24 cellular contexts compared by ENCODE assay signal in genomic region chrX:129450123-129450522, GRCh38.
"Had no signal": no experiment of that assay in that cellular context is flagged by ENCODE, and none has a peak within 500 bp of the region (broad histone marks: within the 10 kb centered on the region; RNA-seq: fewer than 3 reads in every experiment).

No MANE protein-coding gene starts in this region.

- H3K9me3 ChIP-seq: esophagus muscularis mucosa, gastroesophageal sphincter, heart left ventricle, left lung, lower lobe of right lung, mucosa of descending colon had no signal

- H3K4me1 ChIP-seq: esophagus muscularis mucosa, foreskin keratinocyte, gastroesophageal sphincter, heart left ventricle, left lung, lower lobe of right lung had no signal

- H3K79me2 ChIP-seq: hepatocyte had no signal

- H3K27ac ChIP-seq: coronary artery, dorsolateral prefrontal cortex, esophagus muscularis mucosa, foreskin keratinocyte, gastroesophageal sphincter, heart left ventricle, hepatocyte, left lung, lower lobe of right lung had no signal

- ATAC-seq: foreskin keratinocyte, gastroesophageal sphincter, heart left ventricle, left colon, left lung, left ventricle myocardium superior, lower lobe of right lung, mucosa of descending colon had no signal

- H2AFZ ChIP-seq: hepatocyte had no signal

- DNase-seq: dermis blood vessel endothelial cell; dorsolateral prefrontal cortex; effector CD4-positive, alpha-beta T cell; effector memory CD4-positive, alpha-beta T cell; foreskin keratinocyte; heart left ventricle; hypothalamus; immature natural killer cell; islet precursor cell; kidney; kidney glomerular epithelial cell; left colon; left lung; left ventricle myocardium superior; lower lobe of right lung; mesenchymal stem cell; mucosa of descending colon had no signal

- H3K36me3 ChIP-seq: esophagus muscularis mucosa, gastroesophageal sphincter, left lung, lower lobe of right lung had no signal

- H3K4me2 ChIP-seq: hepatocyte had no signal

- H3K4me3 ChIP-seq: coronary artery, dorsolateral prefrontal cortex, esophagus muscularis mucosa, gastroesophageal sphincter, heart left ventricle, hepatocyte, left lung, lower lobe of right lung, mucosa of descending colon had no signal

- H3K27me3 ChIP-seq: esophagus muscularis mucosa, foreskin keratinocyte, gastroesophageal sphincter, heart left ventricle, hepatocyte, left lung had no signal

- FAIRE-seq: colon, endothelial cell of umbilical vein, frontal cortex had no signal
